ENCODE assay signal across 16 cellular contexts in the genomic region with DNA sequence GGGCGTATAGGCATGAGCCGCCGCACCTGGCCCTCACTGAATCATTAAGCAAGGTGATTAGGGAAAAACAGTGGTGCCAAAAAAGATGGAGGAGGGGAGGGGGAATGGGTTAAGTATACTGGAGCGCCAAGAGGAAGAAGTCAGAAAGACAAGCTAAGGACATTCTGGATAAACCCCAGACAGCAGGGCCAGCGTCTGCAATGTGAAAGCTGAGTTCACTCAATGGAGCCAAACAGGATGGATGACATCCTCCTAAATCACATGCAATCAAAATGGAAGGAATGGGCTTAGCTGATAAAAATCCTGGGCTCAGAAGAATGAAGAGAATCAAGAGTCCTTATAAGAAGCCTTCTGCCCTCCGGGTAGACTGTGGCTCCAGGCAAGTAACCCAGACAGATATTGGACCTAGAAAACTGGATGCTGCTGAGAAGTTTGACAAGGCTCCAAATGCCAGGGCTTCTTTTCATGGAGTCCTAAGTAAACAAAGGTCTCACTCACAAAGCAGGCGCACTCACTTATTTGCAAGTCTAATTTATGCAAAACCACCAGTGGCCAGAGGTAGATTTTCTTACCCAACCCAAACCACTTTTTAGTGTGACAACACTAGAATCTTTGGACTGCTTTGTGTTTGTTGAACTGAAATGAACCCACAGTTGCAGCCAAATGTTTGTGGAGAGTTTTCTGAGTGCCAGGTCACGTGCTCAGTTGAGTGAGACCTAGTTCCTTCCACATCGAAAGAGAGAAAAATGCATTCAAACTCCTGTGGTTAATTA.
DNase-seq lines count a peak whose midpoint lies in the region; ATAC-seq and TF ChIP-seq lines count a peak whose summit lies in the region.
"Had no signal": no experiment of that assay in that cellular context is flagged by ENCODE, and none has a peak within 500 bp of the region (broad histone marks: within the 10 kb centered on the region; RNA-seq: fewer than 3 reads in every experiment).

No MANE protein-coding gene starts in this region.

- ATAC-seq in Right ventricle myocardium superior (ENCODE audit: poor library complexity) (peak; percentile 85), SK-N-SH treated with all-trans-retinoic acid at 6 μM for 48 hours (no peak)
- ATAC-seq: activated T-cell treated with anti-CD3 and anti-CD28 coated beads, Interleukin-2, amount 50 U/mL, for 72 hours; T-cell had no signal

- DNase-seq in Right ventricle myocardium superior (no peak), cardiac septum (ENCODE audit: low spot score) (no peak), fibroblast of mammary gland (ENCODE audit: low read depth) (peak; percentile 0), medulla oblongata (ENCODE audit: extremely low spot score) (peak; percentile 84), NCI-H1930 (lab: John Stamatoyannopoulos, UW) (no peak), T1000 (lab: John Stamatoyannopoulos, UW) (no peak), NCI-H2029 treated with DMSO at 0.1 percent for 48 hours (lab: John Stamatoyannopoulos, UW) (no peak)
- DNase-seq: activated CD4-positive, alpha-beta T cell treated with anti-CD3 and anti-CD28 coated beads for 48 hours; activated T-cell treated with anti-CD3 and anti-CD28 coated beads, Interleukin-2, amount 50 U/mL, for 72 hours; Caco-2; HFFc6; NCI-H1092 treated with DMSO at 0.1 percent for 48 hours; PC-9; T-cell had no signal

- intact Hi-C loops in Right ventricle myocardium superior (cut with DNase I) (no loop called here), cardiac septum (cut with DNase I) (no loop called here)

- H3K4me3 ChIP-seq in fibroblast of mammary gland (ENCODE audit: control insufficient read depth, low read depth, low read length), result no peak overlapping the region
- H3K4me3 ChIP-seq: PC-9, suprapubic skin had no signal

- no peak for TF ChIP-seq CTCF in fibroblast of mammary gland (conservative IDR thresholded peaks at IDR 0.05; ENCODE audit: control insufficient read depth, insufficient read depth, low read depth, low read length)

TF ChIP-seq in SK-N-SH treated with all-trans-retinoic acid at 6 μM for 48 hours, 23 proteins besides CTCF, POLR2A, EP300 and RAD21:
- no peak for TF ChIP-seq ZNF70 (CRISPR knock-in tag; IDR thresholded peaks at IDR 0.05)
- no peak for TF ChIP-seq PPARA (CRISPR knock-in tag; IDR thresholded peaks at IDR 0.05; ENCODE audit: borderline replicate concordance)
- TF ChIP-seq ISL1 (CRISPR knock-in tag; IDR thresholded peaks at IDR 0.05), result no peak
- no peak for TF ChIP-seq ESRRG (CRISPR knock-in tag; IDR thresholded peaks at IDR 0.05)
- TF ChIP-seq, protein P1, sequence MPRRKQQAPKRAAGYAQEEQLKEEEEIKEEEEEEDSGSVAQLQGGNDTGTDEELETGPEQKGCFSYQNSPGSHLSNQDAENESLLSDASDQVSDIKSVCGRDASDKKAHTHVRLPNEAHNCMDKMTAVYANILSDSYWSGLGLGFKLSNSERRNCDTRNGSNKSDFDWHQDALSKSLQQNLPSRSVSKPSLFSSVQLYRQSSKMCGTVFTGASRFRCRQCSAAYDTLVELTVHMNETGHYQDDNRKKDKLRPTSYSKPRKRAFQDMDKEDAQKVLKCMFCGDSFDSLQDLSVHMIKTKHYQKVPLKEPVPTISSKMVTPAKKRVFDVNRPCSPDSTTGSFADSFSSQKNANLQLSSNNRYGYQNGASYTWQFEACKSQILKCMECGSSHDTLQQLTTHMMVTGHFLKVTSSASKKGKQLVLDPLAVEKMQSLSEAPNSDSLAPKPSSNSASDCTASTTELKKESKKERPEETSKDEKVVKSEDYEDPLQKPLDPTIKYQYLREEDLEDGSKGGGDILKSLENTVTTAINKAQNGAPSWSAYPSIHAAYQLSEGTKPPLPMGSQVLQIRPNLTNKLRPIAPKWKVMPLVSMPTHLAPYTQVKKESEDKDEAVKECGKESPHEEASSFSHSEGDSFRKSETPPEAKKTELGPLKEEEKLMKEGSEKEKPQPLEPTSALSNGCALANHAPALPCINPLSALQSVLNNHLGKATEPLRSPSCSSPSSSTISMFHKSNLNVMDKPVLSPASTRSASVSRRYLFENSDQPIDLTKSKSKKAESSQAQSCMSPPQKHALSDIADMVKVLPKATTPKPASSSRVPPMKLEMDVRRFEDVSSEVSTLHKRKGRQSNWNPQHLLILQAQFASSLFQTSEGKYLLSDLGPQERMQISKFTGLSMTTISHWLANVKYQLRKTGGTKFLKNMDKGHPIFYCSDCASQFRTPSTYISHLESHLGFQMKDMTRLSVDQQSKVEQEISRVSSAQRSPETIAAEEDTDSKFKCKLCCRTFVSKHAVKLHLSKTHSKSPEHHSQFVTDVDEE (CRISPR knock-in tag; IDR thresholded peaks at IDR 0.05), result no peak
- no peak for TF ChIP-seq POU6F1 (CRISPR knock-in tag; IDR thresholded peaks at IDR 0.05; ENCODE audit: borderline replicate concordance, low read depth)

Comparison
In these comparisons a context has a peak if more than half of its experiments do, and no peak if none do; other contexts are left out.
1. DNase-seq: peak in fibroblast of mammary gland (single experiment) and medulla oblongata (single experiment); none in Right ventricle myocardium superior (single experiment), cardiac septum (single experiment), NCI-H1930 (0 of 2), T1000 (single experiment) and NCI-H2029 treated with DMSO at 0.1 percent for 48 hours (single experiment).